ENCODE assay signal across 24 cellular contexts in genomic region chr11:69193151-69193550, GRCh38. TPM values are rescaled to one million over a fixed set of nuclear protein-coding genes. Genes with fewer than 3 reads are reported as not detected.
DNase-seq lines count a peak whose midpoint lies in the region; FAIRE-seq and TF ChIP-seq lines count a peak whose summit lies in the region.
"Had no signal": no experiment of that assay in that cellular context is flagged by ENCODE, and none has a peak within 500 bp of the region (broad histone marks: within the 10 kb centered on the region; RNA-seq: fewer than 3 reads in every experiment).

No MANE protein-coding gene starts in this region.

- intact Hi-C loops in ascending aorta (cut with DNase I), result no loop called here

- H2BK120ac ChIP-seq in mesendoderm (ENCODE audit: low read depth, low read length), result no peak overlapping the region

- H3K4me3 ChIP-seq in astrocyte (ENCODE audit: insufficient read depth, low read depth, low read length) (no peak overlapping the region), mesendoderm (ENCODE audit: low read length) (no peak overlapping the region), smooth muscle cell (no peak overlapping the region), ascending aorta (no peak overlapping the region)
- H3K4me3 ChIP-seq: HAP-1 had no signal

- no peaks in the 10 kb centered on the region for H3K79me1 ChIP-seq in mesendoderm (ENCODE audit: low read length)

- no peak overlapping the region for H3K4me3 Mint-ChIP-seq in astrocyte (ENCODE audit: unreplicated experiment)
- H3K4me3 Mint-ChIP-seq: B cell; CD8-positive, alpha-beta memory T cell; IgD-negative memory B cell had no signal

- H3K36me3 ChIP-seq in astrocyte (ENCODE audit: insufficient read depth, low read length) (no peaks in the 10 kb centered on the region), mesendoderm (ENCODE audit: control insufficient read depth, insufficient read depth, low read length) (no peaks in the 10 kb centered on the region), smooth muscle cell (ENCODE audit: low read depth) (no peaks in the 10 kb centered on the region), ascending aorta (no peaks in the 10 kb centered on the region)
- H3K36me3 ChIP-seq: HAP-1 had no signal

- peaks cover 8% of the 10 kb centered on the region for H3K4me1 Mint-ChIP-seq in astrocyte (ENCODE audit: low read depth, unreplicated experiment)
- H3K4me1 Mint-ChIP-seq: B cell, IgD-negative memory B cell had no signal

- no peak for FAIRE-seq in astrocyte (lab: Jason Lieb, UNC)
- FAIRE-seq: GM12892, GM18507, HepG2 had no signal

- H3K56ac ChIP-seq in mesendoderm (ENCODE audit: low read length), result peak overlapping the region; percentile 15

- no peak overlapping the region for H4K5ac ChIP-seq in mesendoderm (ENCODE audit: low read length)

- H3K27me3 Mint-ChIP-seq in astrocyte (ENCODE audit: low read depth, unreplicated experiment), result peaks cover 16% of the 10 kb centered on the region
- H3K27me3 Mint-ChIP-seq: CD4-positive, CD25-positive, alpha-beta regulatory T cell had no signal

- no peak overlapping the region for H3K23ac ChIP-seq in mesendoderm (ENCODE audit: low read length)

- H2BK15ac ChIP-seq in mesendoderm (replicated peaks; ENCODE audit: low read depth), result no peak overlapping the region

- H4K20me1 ChIP-seq in astrocyte (ENCODE audit: insufficient read depth, low read length), result no peaks in the 10 kb centered on the region
- H4K20me1 ChIP-seq in smooth muscle cell (ENCODE audit: low read depth), result no peaks in the 10 kb centered on the region

- WGBS in mesendoderm (ENCODE audit: extremely low coverage, insufficient coverage, low lambda C conversion rate), result no CpG with 5 or more reads among the region's 5 CpGs
- 90% methylated on average over 5 of the region's 5 CpGs for WGBS in smooth muscle cell (ENCODE audit: low lambda C conversion rate)

- DNase-seq in NCI-H2171 treated with DMSO at 0.1 percent for 48 hours (lab: John Stamatoyannopoulos, UW) (peak; percentile 17), NCI-H2171 (lab: John Stamatoyannopoulos, UW) (no peak), astrocyte (ENCODE audit: low read depth) (no peak), mesendoderm (no peak), smooth muscle cell (lab: John Stamatoyannopoulos, UW; ENCODE audit: unreplicated experiment) (no peak), ascending aorta (ENCODE audit: low spot score in 2 of 2) (no peak), NCI-H1092 treated with DMSO at 0.1 percent for 48 hours (lab: John Stamatoyannopoulos, UW) (no peak), medulla oblongata (ENCODE audit: extremely low spot score) (no peak)
- DNase-seq: 8988T; C1 segment of cervical spinal cord; CD8-positive, alpha-beta memory T cell; COR-L47; DMS153; DMS79; GDM1 had no signal

- no peak overlapping the region for H3K18ac ChIP-seq in mesendoderm (ENCODE audit: low read length)

- no peak overlapping the region for H3K4ac ChIP-seq in mesendoderm (ENCODE audit: low read depth, low read length)

- no peak overlapping the region for H2AFZ ChIP-seq in astrocyte (ENCODE audit: low read depth, low read length)
- no peak overlapping the region for H2AFZ ChIP-seq in smooth muscle cell (ENCODE audit: low read depth)

- H3K27me3 ChIP-seq in astrocyte (ENCODE audit: insufficient read depth, low read length), result no peaks in the 10 kb centered on the region
- no peaks in the 10 kb centered on the region for H3K27me3 ChIP-seq in mesendoderm (ENCODE audit: insufficient read depth, low read length, poor library complexity)
- H3K27me3 ChIP-seq in smooth muscle cell (ENCODE audit: low read depth), result no peaks in the 10 kb centered on the region
- no peaks in the 10 kb centered on the region for H3K27me3 ChIP-seq in ascending aorta

- no peak overlapping the region for H2BK5ac ChIP-seq in mesendoderm (ENCODE audit: low read length)

- H3K9me3 Mint-ChIP-seq in astrocyte (ENCODE audit: unreplicated experiment), result peaks cover 2% of the 10 kb centered on the region

- H2AK5ac ChIP-seq in mesendoderm (ENCODE audit: low read length), result no peak overlapping the region

- no peak overlapping the region for H3K27ac Mint-ChIP-seq in astrocyte (ENCODE audit: unreplicated experiment)
- H3K27ac Mint-ChIP-seq: B cell, IgD-negative memory B cell had no signal

- H3K36me3 Mint-ChIP-seq in astrocyte (ENCODE audit: low read depth, unreplicated experiment), result no peaks in the 10 kb centered on the region

- peak overlapping the region; percentile 1 for H3K4me2 ChIP-seq in astrocyte (ENCODE audit: low read length)
- no peak overlapping the region for H3K4me2 ChIP-seq in mesendoderm (ENCODE audit: low read length)
- peak overlapping the region; percentile 49 for H3K4me2 ChIP-seq in smooth muscle cell

- no peak overlapping the region for H3K27ac ChIP-seq in astrocyte (ENCODE audit: low read depth, low read length)
- H3K27ac ChIP-seq in mesendoderm (ENCODE audit: low read depth, low read length), result no peak overlapping the region
- no peak overlapping the region for H3K27ac ChIP-seq in smooth muscle cell (ENCODE audit: low read depth)
- H3K27ac ChIP-seq in ascending aorta, result no peak overlapping the region

- TF ChIP-seq CTCF in astrocyte (IDR thresholded peaks at IDR 0.05; ENCODE audit: insufficient read depth, low read depth, low read length) (no peak), smooth muscle cell (IDR thresholded peaks at IDR 0.05; ENCODE audit: borderline replicate concordance, insufficient read depth, poor library complexity, severe bottlenecking) (no peak), ascending aorta (IDR thresholded peaks at IDR 0.05) (no peak)

- no peaks in the 10 kb centered on the region for H3F3A ChIP-seq in smooth muscle cell (ENCODE audit: low read depth)

- H3K9ac ChIP-seq in astrocyte (ENCODE audit: low read length) (no peak overlapping the region), mesendoderm (ENCODE audit: low read length) (no peak overlapping the region), smooth muscle cell (ENCODE audit: low read depth) (no peak overlapping the region)

- H4K8ac ChIP-seq in mesendoderm (ENCODE audit: low read depth, low read length), result no peak overlapping the region

- H3K79me2 ChIP-seq in astrocyte (ENCODE audit: insufficient read depth, low read length) (no peaks in the 10 kb centered on the region), mesendoderm (ENCODE audit: control insufficient read depth, insufficient read depth, low read length) (no peaks in the 10 kb centered on the region), smooth muscle cell (ENCODE audit: low read depth) (no peaks in the 10 kb centered on the region)

- peaks cover 7% of the 10 kb centered on the region for H3K4me1 ChIP-seq in astrocyte (ENCODE audit: insufficient read depth, low read length)
- H3K4me1 ChIP-seq in mesendoderm (ENCODE audit: control insufficient read depth, low read depth, low read length), result no peaks in the 10 kb centered on the region
- no peaks in the 10 kb centered on the region for H3K4me1 ChIP-seq in smooth muscle cell (ENCODE audit: low read depth)
- H3K4me1 ChIP-seq in ascending aorta, result no peaks in the 10 kb centered on the region
- H3K4me1 ChIP-seq: HAP-1 had no signal

- H3K9me3 ChIP-seq in astrocyte (ENCODE audit: insufficient read depth, low read depth, low read length) (peaks cover 3% of the 10 kb centered on the region), smooth muscle cell (replicated peaks; ENCODE audit: low read depth) (no peaks in the 10 kb centered on the region), ascending aorta (no peaks in the 10 kb centered on the region)
- H3K9me3 ChIP-seq: HAP-1 had no signal

RNA-seq across cellular contexts. Expression of gene SMIM38, which starts 37.4 kb away (rescaled TPM):
- total RNA-seq in astrocyte (not detected in 2 replicates), smooth muscle cell (0.27 and 0.31 TPM in 2 replicates), ascending aorta (3.1 TPM)
- polyA plus RNA-seq in mesendoderm (2013, experiment 1 of 2), result not detected
- 0.11 TPM for polyA plus RNA-seq in mesendoderm (2013, experiment 2 of 2)
- polyA plus RNA-seq in smooth muscle cell, result 0.79 TPM in 1 of 2 replicates, not detected in the other
- total RNA-seq: Daoy, H4 had no signal
- polyA plus RNA-seq: CD8-positive, alpha-beta memory T cell; IgD-negative memory B cell had no signal
